Comparison of ENCODE assay signal across 17 cellular contexts in genomic region chr12:98275131-98275475, GRCh38.
DNase-seq lines count a peak whose midpoint lies in the region; ATAC-seq and TF ChIP-seq lines count a peak whose summit lies in the region.
"Had no signal": no experiment of that assay in that cellular context is flagged by ENCODE, and none has a peak within 500 bp of the region (broad histone marks: within the 10 kb centered on the region; RNA-seq: fewer than 3 reads in every experiment).

No MANE protein-coding gene starts in this region.

- H3K9me3 ChIP-seq in OCI-LY3 (ENCODE audit: insufficient read depth, low read length) (no peaks in the 10 kb centered on the region), right lobe of liver (no peaks in the 10 kb centered on the region)
- H3K9me3 ChIP-seq: sigmoid colon had no signal

- in situ Hi-C loops in ACHN (cut with HindIII; ENCODE audit: low pct_ligation_motif_present, low pct_unique_long_range_greater_than_20kb, low sequenced_read_pairs), result no loop called here

- TF ChIP-seq CTCF in OCI-LY3 (IDR thresholded peaks at IDR 0.05; ENCODE audit: low read depth, low read length), result no peak
- no peak for TF ChIP-seq CTCF in right lobe of liver (IDR thresholded peaks at IDR 0.05)

- TF ChIP-seq POLR2A in right lobe of liver (IDR thresholded peaks at IDR 0.05), result no peak

- H3K79me2 ChIP-seq in OCI-LY3 (ENCODE audit: low read length), result no peaks in the 10 kb centered on the region

- peak overlapping the region; percentile 67 for H3K4me2 ChIP-seq in OCI-LY3 (ENCODE audit: low read length)

- no peaks in the 10 kb centered on the region for H3K36me3 ChIP-seq in OCI-LY3 (replicated peaks; ENCODE audit: low read depth, low read length)
- H3K36me3 ChIP-seq in right lobe of liver, result no peaks in the 10 kb centered on the region
- H3K36me3 ChIP-seq: brain microvascular endothelial cell, sigmoid colon had no signal

- peak; percentile 32 for ATAC-seq in GM19025 (IDR thresholded peaks at IDR 0.05; ENCODE audit: low read depth, unreplicated experiment)
- ATAC-seq in GM21786 (IDR thresholded peaks at IDR 0.05; ENCODE audit: unreplicated experiment), result peak; percentile 38
- ATAC-seq in HG03066 (IDR thresholded peaks at IDR 0.05; ENCODE audit: low read depth, unreplicated experiment), result peak; percentile 39
- no peak for ATAC-seq in activated CD4-positive, CD25-positive, alpha-beta regulatory T cell treated with anti-CD3 and anti-CD28 coated beads, Interleukin-2, amount 50 U/mL, for 24 hours
- no peak for ATAC-seq in right lobe of liver
- no peak for ATAC-seq in stimulated activated naive CD8-positive, alpha-beta T cell treated with anti-CD3 and anti-CD28 coated beads, Interleukin-15, Interleukin-2, amounts not matched to agents 100 U/mL and 50 U/mL, for 24 hours
- ATAC-seq: left lobe of liver; naive thymus-derived CD8-positive, alpha-beta T cell had no signal

- H3K9ac ChIP-seq in OCI-LY3 (ENCODE audit: low read length), result no peak overlapping the region

- H2AFZ ChIP-seq in OCI-LY3 (ENCODE audit: low read depth, low read length), result no peak overlapping the region

- H4K20me1 ChIP-seq in OCI-LY3 (ENCODE audit: insufficient read depth, low read length), result peaks cover 16% of the 10 kb centered on the region

- intact Hi-C loops in right lobe of liver (cut with DNase I), result no loop called here

- H3K4me1 ChIP-seq in OCI-LY3 (ENCODE audit: low read length) (peaks cover 16% of the 10 kb centered on the region), right lobe of liver (no peaks in the 10 kb centered on the region)
- H3K4me1 ChIP-seq: sigmoid colon had no signal

- no peak for DNase-seq in ACHN
- no peak for DNase-seq in right lobe of liver
- no peak for DNase-seq in stimulated activated naive CD8-positive, alpha-beta T cell treated with anti-CD3 and anti-CD28 coated beads, Interleukin-15, Interleukin-2, amounts not matched to agents 100 U/mL and 50 U/mL, for 24 hours
- DNase-seq: activated CD4-positive, alpha-beta T cell treated with anti-CD3 and anti-CD28 coated beads, Interleukin-2, amount 50 U/mL, for 48 hours; activated gamma-delta T cell; brain microvascular endothelial cell; C1 segment of cervical spinal cord; EL; naive thymus-derived CD8-positive, alpha-beta T cell; NCI-H446; sigmoid colon had no signal

- H3K27ac ChIP-seq in OCI-LY3 (ENCODE audit: low read length) (no peak overlapping the region), right lobe of liver (no peak overlapping the region)
- H3K27ac ChIP-seq: brain microvascular endothelial cell, sigmoid colon had no signal

- peaks cover 58% of the 10 kb centered on the region for H3K27me3 ChIP-seq in OCI-LY3 (ENCODE audit: low read depth, low read length)
- no peaks in the 10 kb centered on the region for H3K27me3 ChIP-seq in right lobe of liver
- H3K27me3 ChIP-seq: brain microvascular endothelial cell, sigmoid colon had no signal

- H3K4me3 ChIP-seq in OCI-LY3 (ENCODE audit: low read length), result peak overlapping the region; percentile 23
- no peak overlapping the region for H3K4me3 ChIP-seq in right lobe of liver
- H3K4me3 ChIP-seq: sigmoid colon had no signal

- 65% methylated on average over 2 of the region's 4 CpGs for WGBS in right lobe of liver (ENCODE audit: insufficient coverage, low coverage, low lambda C conversion rate, missing lambda C conversion rate)

Comparison
In these comparisons a context has a peak if more than half of its experiments do, and no peak if none do; other contexts are left out.
1. ATAC-seq: peak in GM19025 (single experiment), GM21786 (single experiment) and HG03066 (single experiment); none in activated CD4-positive, CD25-positive, alpha-beta regulatory T cell treated with anti-CD3 and anti-CD28 coated beads, Interleukin-2, amount 50 U/mL, for 24 hours (0 of 2), right lobe of liver (0 of 4) and stimulated activated naive CD8-positive, alpha-beta T cell treated with anti-CD3 and anti-CD28 coated beads, Interleukin-15, Interleukin-2, amounts not matched to agents 100 U/mL and 50 U/mL, for 24 hours (single experiment).